18 cellular contexts compared by ENCODE assay signal in the genomic region with DNA sequence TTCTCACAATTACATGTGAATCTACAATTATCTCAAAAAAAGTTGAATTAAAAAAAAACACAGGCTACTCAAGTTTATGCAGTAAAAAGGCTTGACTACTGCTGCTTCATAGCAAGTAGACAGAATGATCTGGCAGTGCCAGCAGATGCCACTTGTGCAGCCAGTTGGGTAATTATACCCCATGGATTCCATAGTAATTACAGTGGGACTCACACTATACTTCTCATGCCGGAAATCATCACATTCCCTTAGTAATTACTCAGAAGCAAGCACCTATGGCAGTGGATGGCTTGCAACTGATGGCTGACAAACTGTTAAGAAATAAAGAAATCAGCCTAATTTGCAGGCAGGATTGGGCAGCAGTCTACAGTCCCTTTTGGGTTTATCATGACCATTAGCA.
DNase-seq lines count a peak whose midpoint lies in the region; ATAC-seq, FAIRE-seq and TF ChIP-seq lines count a peak whose summit lies in the region.
"Had no signal": no experiment of that assay in that cellular context is flagged by ENCODE, and none has a peak within 500 bp of the region (broad histone marks: within the 10 kb centered on the region; RNA-seq: fewer than 3 reads in every experiment).

No MANE protein-coding gene starts in this region.

- CTCF ChIA-PET in MCF 10A (lab: Yijun Ruan, JAX) (no interaction called here), mammary epithelial cell (lab: Charles Lee; ENCODE audit: low non-redundant PET) (no interaction called here)

- H3K4me2 ChIP-seq in mammary epithelial cell (ENCODE audit: insufficient read depth, low read depth, low read length), result no peak overlapping the region
- H3K4me2 ChIP-seq: A549 had no signal

- peak; percentile 9 for DNase-seq in MCF 10A (ENCODE audit: unreplicated experiment)
- DNase-seq in mammary epithelial cell, result no peak
- peak; percentile 47 for DNase-seq in RCC 7860 (ENCODE audit: low spot score)
- DNase-seq in glomerular visceral epithelial cell (ENCODE audit: extremely low spot score), result peak; percentile 67
- no peak for DNase-seq in esophagus muscularis mucosa (ENCODE audit: extremely low spot score)
- no peak for DNase-seq in stimulated activated CD4-positive, alpha-beta T cell treated with anti-CD3 and anti-CD28 coated beads, Interleukin-15, amount 100 ng/mL, for 24 hours
- DNase-seq: C1 segment of cervical spinal cord; HFFc6; IMR-90; Kasumi-1; NCI-H1436 treated with DMSO at 0.1 percent for 48 hours; NCI-H2029 treated with DMSO at 0.1 percent for 48 hours; NCI-H524; NK-92 treated with Interleukin-12 subunit alpha and Interleukin-12 subunit beta, amount 100 ng/mL, for 24 hours had no signal

- H2AFZ ChIP-seq in mammary epithelial cell (ENCODE audit: low read depth, low read length), result no peak overlapping the region

- TF ChIP-seq POLR2A in esophagus muscularis mucosa (IDR thresholded peaks at IDR 0.05; ENCODE audit: low read depth), result no peak

- no peaks in the 10 kb centered on the region for H4K20me1 ChIP-seq in mammary epithelial cell (ENCODE audit: insufficient read depth, low read length)

- H3K36me3 Mint-ChIP-seq in MCF 10A (ENCODE audit: insufficient read depth, unreplicated experiment), result no peaks in the 10 kb centered on the region

- dilution Hi-C loops in mammary epithelial cell (cut with HindIII; ENCODE audit: low sequenced_read_pairs), result no loop called here

- H3K4me3 Mint-ChIP-seq in MCF 10A (ENCODE audit: unreplicated experiment), result no peak overlapping the region
- H3K4me3 Mint-ChIP-seq: HFFc6 had no signal

- no peak for FAIRE-seq in RCC 7860 (lab: Jason Lieb, UNC)
- FAIRE-seq: A549, GM12892 had no signal

- no peaks in the 10 kb centered on the region for H3K4me1 Mint-ChIP-seq in MCF 10A (ENCODE audit: insufficient read depth, unreplicated experiment)

- H3K27ac ChIP-seq in mammary epithelial cell (ENCODE audit: insufficient read depth, low read depth, low read length) (no peak overlapping the region), esophagus muscularis mucosa (replicated peaks in 1 of 4) (no peak overlapping the region)
- H3K27ac ChIP-seq: A549, SJSA1 had no signal

- no peak overlapping the region for H3K27ac Mint-ChIP-seq in MCF 10A (ENCODE audit: low read depth, unreplicated experiment)
- H3K27ac Mint-ChIP-seq: HFFc6 had no signal

- no peaks in the 10 kb centered on the region for H3K36me3 ChIP-seq in mammary epithelial cell (ENCODE audit: insufficient read depth, low read length)
- H3K36me3 ChIP-seq in esophagus muscularis mucosa, result no peaks in the 10 kb centered on the region
- H3K36me3 ChIP-seq: SJSA1 had no signal

- BruUV-seq in MCF 10A (replicated peaks; lab: Mats Ljungman, UMichigan) (no TSS peak), mammary epithelial cell (replicated peaks; lab: Mats Ljungman, UMichigan) (no TSS peak)

- in situ Hi-C loops in mammary epithelial cell (cut with MboI; ENCODE audit: low sequenced_read_pairs in 2 of 2), result no loop called here

- no peak for ATAC-seq in GM21423 (IDR thresholded peaks at IDR 0.05; ENCODE audit: unreplicated experiment)
- ATAC-seq: A549 had no signal

- intact Hi-C loops in MCF 10A (cut with micrococcal nuclease), result no loop called here
- intact Hi-C loops in mammary epithelial cell (cut with micrococcal nuclease), result no loop called here
- intact Hi-C loops in esophagus muscularis mucosa (cut with DNase I), result no loop called here

- no peak for TF ChIP-seq CTCF in MCF 10A (IDR thresholded peaks at IDR 0.05; ENCODE audit: unreplicated experiment)
- no peak for TF ChIP-seq CTCF in mammary epithelial cell (conservative IDR thresholded peaks at IDR 0.05 in 1 of 2, IDR thresholded peaks at IDR 0.05 in 1 of 2; ENCODE audit: extremely low read depth in 1 of 2, insufficient read depth in 1 of 2, low read depth in 1 of 2, low read length in 2 of 2)
- TF ChIP-seq CTCF in esophagus muscularis mucosa (IDR thresholded peaks at IDR 0.05), result no peak

- H3K27me3 ChIP-seq in mammary epithelial cell (ENCODE audit: insufficient read depth, low read length) (no peaks in the 10 kb centered on the region), esophagus muscularis mucosa (no peaks in the 10 kb centered on the region)
- H3K27me3 ChIP-seq: SJSA1 had no signal

- WGBS in mammary epithelial cell (ENCODE audit: low coverage, missing lambda C conversion rate), result 100% methylated on average over 1 of the region's 1 CpG
- WGBS in esophagus muscularis mucosa, result 80% methylated on average over 1 of the region's 1 CpG

- no peak overlapping the region for H3K4me3 ChIP-seq in mammary epithelial cell (replicated peaks in 1 of 3; ENCODE audit: insufficient read depth in 1 of 3, low read depth in 2 of 3, low read length in 3 of 3)
- H3K4me3 ChIP-seq in esophagus muscularis mucosa, result no peak overlapping the region
- H3K4me3 ChIP-seq: A549, SJSA1 had no signal

- TF ChIP-seq EP300 in esophagus muscularis mucosa (IDR thresholded peaks at IDR 0.05), result no peak

- H3K27me3 Mint-ChIP-seq in MCF 10A (ENCODE audit: insufficient read depth, unreplicated experiment), result no peaks in the 10 kb centered on the region

- peaks cover 7% of the 10 kb centered on the region for H3K9me3 Mint-ChIP-seq in MCF 10A (ENCODE audit: unreplicated experiment)

- H3K4me1 ChIP-seq in mammary epithelial cell (ENCODE audit: insufficient read depth, low read length) (no peaks in the 10 kb centered on the region), esophagus muscularis mucosa (no peaks in the 10 kb centered on the region)
- H3K4me1 ChIP-seq: A549, SJSA1 had no signal

- POLR2A ChIA-PET in MCF 10A (lab: Yijun Ruan, JAX), result no interaction called here

- H3K9me3 ChIP-seq in mammary epithelial cell (replicated peaks; ENCODE audit: insufficient read depth, low read length) (no peaks in the 10 kb centered on the region), esophagus muscularis mucosa (peaks cover 0 to 19% (median 4%) of the 10 kb centered on the region in 4 donors)
- H3K9me3 ChIP-seq: SJSA1 had no signal

- no peak overlapping the region for H3K9ac ChIP-seq in mammary epithelial cell (ENCODE audit: insufficient read depth, low read length)

- H3K79me2 ChIP-seq in mammary epithelial cell (ENCODE audit: insufficient read depth, low read length), result no peaks in the 10 kb centered on the region

Comparison
In these comparisons a context has a peak if more than half of its experiments do, and no peak if none do; other contexts are left out.
1. DNase-seq: peak in MCF 10A (single experiment), RCC 7860 (single experiment) and glomerular visceral epithelial cell (single experiment); none in mammary epithelial cell (single experiment), esophagus muscularis mucosa (single experiment) and stimulated activated CD4-positive, alpha-beta T cell treated with anti-CD3 and anti-CD28 coated beads, Interleukin-15, amount 100 ng/mL, for 24 hours (single experiment).